In genomic region chr11:16052750-16053149, GRCh38 we compare ENCODE assay signal across 32 cellular contexts.
"Had no signal": no experiment of that assay in that cellular context is flagged by ENCODE, and none has a peak within 500 bp of the region (broad histone marks: within the 10 kb centered on the region; RNA-seq: fewer than 3 reads in every experiment).

No MANE protein-coding gene starts in this region.

- H3K27me3 Mint-ChIP-seq: activated CD4-positive, alpha-beta memory T cell treated with anti-CD3 and anti-CD28 coated beads, Interleukin-2, amount 10 ng/mL, durations not matched to agents 7 days and 5 days; activated naive CD8-positive, alpha-beta T cell treated with anti-CD3 and anti-CD28 coated beads for 36 hours; activated T-helper 17 cell treated with anti-CD3 and anti-CD28 coated beads, Interleukin-2, amount 50 U/mL, for 72 hours; central memory CD8-positive, alpha-beta T cell had no signal

- DNase-seq: activated CD4-positive, alpha-beta memory T cell treated with anti-CD3 and anti-CD28 coated beads, Interleukin-2, amount 10 ng/mL, durations not matched to agents 7 days and 5 days; activated CD4-positive, alpha-beta T cell treated with anti-CD3 and anti-CD28 coated beads for 1 hour; activated CD4-positive, alpha-beta T cell treated with anti-CD3 and anti-CD28 coated beads for 48 hours; activated CD4-positive, CD25-positive, alpha-beta regulatory T cell; activated CD8-positive, alpha-beta memory T cell treated with anti-CD3 and anti-CD28 coated beads for 24 hours; activated effector memory CD4-positive, alpha-beta T cell treated with anti-CD3 and anti-CD28 coated beads, Interleukin-2, amount 50 U/mL, for 16 hours; activated naive CD4-positive, alpha-beta T cell; activated naive CD4-positive, alpha-beta T cell treated with anti-CD3 and anti-CD28 coated beads, Interleukin-2, amount 50 U/mL, for 16 hours; activated naive CD8-positive, alpha-beta T cell treated with anti-CD3 and anti-CD28 coated beads for 36 hours; activated T-cell treated with anti-CD3 and anti-CD28 coated beads, Interleukin-2, amount 50 U/mL, for 1 hour; activated T-cell treated with anti-CD3 and anti-CD28 coated beads, Interleukin-2, amount 50 U/mL, for 72 hours; amniotic stem cell; aorta; brain microvascular endothelial cell; NCI-H1092 treated with DMSO at 0.1 percent for 48 hours; NCI-H1417; NCI-H146; NCI-H187 treated with DMSO at 0.1 percent for 48 hours; NCI-H2081; NCI-H345; NCI-H524 treated with DMSO at 0.1 percent for 48 hours; PC-9; Right ventricle myocardium superior; SW 1271; T-helper 1 cell; T-helper 2 cell; T-helper 9 cell; WERI-Rb-1 had no signal

- H3K4me3 Mint-ChIP-seq: activated CD4-positive, alpha-beta memory T cell treated with anti-CD3 and anti-CD28 coated beads, Interleukin-2, amount 10 ng/mL, durations not matched to agents 7 days and 5 days; activated naive CD8-positive, alpha-beta T cell treated with anti-CD3 and anti-CD28 coated beads for 36 hours; activated T-cell treated with anti-CD3 and anti-CD28 coated beads, Interleukin-2, amount 50 U/mL, for 72 hours; activated T-helper 17 cell treated with anti-CD3 and anti-CD28 coated beads, Interleukin-2, amount 50 U/mL, for 72 hours; central memory CD8-positive, alpha-beta T cell had no signal

- H3K4me2 ChIP-seq: PC-9 had no signal

- H3K36me3 ChIP-seq: brain microvascular endothelial cell, cardiac muscle cell, WERI-Rb-1 had no signal

- H3K27me3 ChIP-seq: brain microvascular endothelial cell, cardiac muscle cell had no signal

- H3K36me3 Mint-ChIP-seq: activated naive CD8-positive, alpha-beta T cell treated with anti-CD3 and anti-CD28 coated beads for 36 hours had no signal

- H3K27ac ChIP-seq: brain microvascular endothelial cell, cardiac muscle cell, PC-9, RWPE1, WERI-Rb-1 had no signal

- ATAC-seq: activated T-cell treated with anti-CD3 and anti-CD28 coated beads, Interleukin-2, amount 50 U/mL, for 72 hours; activated T-helper 17 cell treated with anti-CD3 and anti-CD28 coated beads, Interleukin-2, amount 50 U/mL, for 72 hours had no signal

- H3K4me3 ChIP-seq: cardiac muscle cell, PC-9 had no signal

- H3K4me1 Mint-ChIP-seq: activated CD4-positive, alpha-beta memory T cell treated with anti-CD3 and anti-CD28 coated beads, Interleukin-2, amount 10 ng/mL, durations not matched to agents 7 days and 5 days; activated naive CD8-positive, alpha-beta T cell treated with anti-CD3 and anti-CD28 coated beads for 36 hours; activated T-helper 17 cell treated with anti-CD3 and anti-CD28 coated beads, Interleukin-2, amount 50 U/mL, for 72 hours; central memory CD8-positive, alpha-beta T cell had no signal

- H2AFZ ChIP-seq: PC-9 had no signal

- H3K27ac Mint-ChIP-seq: activated CD4-positive, alpha-beta memory T cell treated with anti-CD3 and anti-CD28 coated beads, Interleukin-2, amount 10 ng/mL, durations not matched to agents 7 days and 5 days; activated naive CD8-positive, alpha-beta T cell treated with anti-CD3 and anti-CD28 coated beads for 36 hours; activated T-cell treated with anti-CD3 and anti-CD28 coated beads, Interleukin-2, amount 50 U/mL, for 72 hours; activated T-helper 17 cell treated with anti-CD3 and anti-CD28 coated beads, Interleukin-2, amount 50 U/mL, for 72 hours had no signal
